ENCODE assay signal across 15 cellular contexts in the genomic region with DNA sequence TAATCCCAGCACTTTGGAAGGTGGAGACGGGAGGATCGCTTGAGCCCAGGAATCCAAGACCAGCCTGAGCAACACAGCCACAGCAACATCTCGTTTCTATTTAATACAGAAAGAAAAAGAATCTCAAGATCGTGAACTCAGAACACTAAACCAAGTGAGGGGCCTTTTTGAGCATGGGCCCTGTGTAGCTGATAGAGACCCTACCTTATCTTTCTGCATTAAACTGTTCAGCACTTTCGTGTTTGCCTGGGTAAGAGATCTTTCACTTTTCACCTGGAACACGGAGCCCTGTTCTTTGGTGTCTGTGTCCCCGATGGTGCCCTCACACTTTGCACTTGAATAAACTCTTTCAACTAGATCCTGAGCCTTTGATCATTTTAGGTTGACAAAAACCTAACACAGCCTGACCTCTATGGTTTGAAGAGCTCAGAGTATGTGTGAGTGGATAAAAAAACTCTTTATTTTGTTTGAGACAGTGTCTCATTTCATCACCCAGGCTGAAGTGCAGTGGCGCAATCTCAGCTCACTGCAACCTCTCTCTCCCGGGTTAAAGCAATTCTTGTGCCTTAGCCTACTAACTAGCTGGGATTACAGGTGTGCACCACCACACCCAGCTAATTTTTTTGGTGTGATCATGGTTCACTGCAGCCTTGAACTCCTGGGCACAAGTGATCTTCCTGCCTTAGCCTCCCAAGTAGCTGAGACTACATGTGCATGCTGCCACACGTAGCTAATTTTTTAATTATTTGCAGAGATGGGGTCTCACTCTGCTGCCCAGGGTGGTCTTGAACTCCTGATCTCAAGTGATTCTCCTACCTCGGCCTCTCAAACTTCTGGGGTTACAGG.
"Had no signal": no experiment of that assay in that cellular context is flagged by ENCODE, and none has a peak within 500 bp of the region (broad histone marks: within the 10 kb centered on the region; RNA-seq: fewer than 3 reads in every experiment).

No MANE protein-coding gene starts in this region.

- H3K36me3 Mint-ChIP-seq: activated CD4-positive, alpha-beta memory T cell treated with anti-CD3 and anti-CD28 coated beads for 36 hours; naive B cell; stimulated activated memory B cell treated with anti-CD40 and anti-IgM and Interleukin-4, amounts not matched to agents 10 μg/mL and 1 μg/mL and 100 μg/mL, for 72 hours; type B pancreatic cell had no signal

- DNase-seq: activated CD4-positive, CD25-positive, alpha-beta regulatory T cell treated with anti-CD3 and anti-CD28 coated beads, Interleukin-2, amount 50 U/mL, for 72 hours; activated CD8-positive, alpha-beta memory T cell treated with anti-CD3 and anti-CD28 coated beads, Interleukin-2, amount 50 U/mL, for 4 hours; cortex of kidney; effector CD8-positive, alpha-beta T cell; foreskin melanocyte; naive B cell; substantia nigra; SW 1271 had no signal

- H3K27ac ChIP-seq: parathyroid adenoma had no signal

- H3K79me2 ChIP-seq: parathyroid adenoma had no signal

- H3K4me2 ChIP-seq: smooth muscle cell had no signal

- H3K4me1 ChIP-seq: parathyroid adenoma had no signal

- H3K27me3 Mint-ChIP-seq: naive B cell; stimulated activated memory B cell treated with anti-CD40 and anti-IgM and Interleukin-4, amounts not matched to agents 10 μg/mL and 1 μg/mL and 100 μg/mL, for 72 hours; type B pancreatic cell had no signal

- H3K9ac ChIP-seq: parathyroid adenoma had no signal

- H3K27ac Mint-ChIP-seq: mesothelial cell of epicardium; T-helper 2 cell treated with Interferon-gamma antibody and Interleukin-4, amounts not matched to agents 5 μg/mL and 100 μg/mL, for 36 hours; type B pancreatic cell had no signal

- H2AFZ ChIP-seq: parathyroid adenoma had no signal

- H3K4me3 Mint-ChIP-seq: activated CD4-positive, alpha-beta memory T cell treated with anti-CD3 and anti-CD28 coated beads for 36 hours; mesothelial cell of epicardium; naive B cell; stimulated activated memory B cell treated with anti-CD40 and anti-IgM and Interleukin-4, amounts not matched to agents 10 μg/mL and 1 μg/mL and 100 μg/mL, for 72 hours; T-helper 2 cell treated with Interferon-gamma antibody and Interleukin-4, amounts not matched to agents 5 μg/mL and 100 μg/mL, for 36 hours; type B pancreatic cell had no signal

- H3K4me3 ChIP-seq: smooth muscle cell had no signal

- H3K9me3 Mint-ChIP-seq: activated CD4-positive, alpha-beta memory T cell treated with anti-CD3 and anti-CD28 coated beads for 36 hours; stimulated activated memory B cell treated with anti-CD40 and anti-IgM and Interleukin-4, amounts not matched to agents 10 μg/mL and 1 μg/mL and 100 μg/mL, for 72 hours; type B pancreatic cell had no signal
